Comparison of ENCODE assay signal across 11 cellular contexts in the genomic region with DNA sequence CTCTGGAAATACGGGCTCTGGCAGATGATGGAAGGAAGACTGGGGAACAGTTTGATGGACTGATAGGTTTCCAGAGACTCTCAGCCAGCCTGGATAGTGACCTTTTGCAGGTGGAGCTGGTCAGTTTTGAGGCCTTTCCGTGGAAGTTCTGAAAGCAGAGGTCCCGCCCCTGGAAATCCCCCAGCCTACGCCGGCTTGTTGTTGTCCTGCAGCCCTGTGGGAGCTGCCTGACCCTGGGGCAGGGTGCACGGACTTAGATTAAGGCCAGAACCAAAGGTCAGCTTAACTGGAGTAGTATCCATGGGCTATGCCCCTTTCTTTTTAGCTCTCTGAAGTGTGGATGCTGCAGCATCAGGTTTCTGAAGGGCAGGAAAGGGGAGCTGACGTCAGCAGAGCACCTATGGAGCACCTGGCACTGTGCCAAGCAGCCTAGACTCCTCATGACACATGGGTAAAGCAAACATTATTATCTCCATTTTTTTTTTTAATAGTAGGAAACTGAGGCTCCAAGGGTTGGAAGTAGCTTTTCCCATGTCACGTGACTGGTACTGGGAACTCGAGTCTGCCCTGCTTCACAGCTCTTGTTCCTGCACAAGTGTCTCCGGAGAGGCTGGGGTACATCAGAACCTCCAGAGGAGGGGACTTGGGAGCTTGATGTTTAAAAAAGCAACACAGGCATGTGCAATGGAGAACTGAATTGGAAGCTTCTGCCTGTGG. TPM values are rescaled to one million over a fixed set of nuclear protein-coding genes. Genes with fewer than 3 reads are reported as not detected.
DNase-seq lines count a peak whose midpoint lies in the region; ATAC-seq, FAIRE-seq and TF ChIP-seq lines count a peak whose summit lies in the region.
"Had no signal": no experiment of that assay in that cellular context is flagged by ENCODE, and none has a peak within 500 bp of the region (broad histone marks: within the 10 kb centered on the region; RNA-seq: fewer than 3 reads in every experiment).

No MANE protein-coding gene starts in this region.

- no peak for TF ChIP-seq CTCF in heart right ventricle (IDR thresholded peaks at IDR 0.05)

- DNase-seq in heart right ventricle (peak; percentile 39 to 45), Right ventricle myocardium inferior (ENCODE audit: missing footprints) (no peak), NCI-H2227 treated with DMSO at 0.1 percent for 48 hours (lab: John Stamatoyannopoulos, UW) (peak; percentile 81), dermis blood vessel endothelial cell (peak; percentile 36), urothelium cell line (ENCODE audit: low spot score) (peak; percentile 49)
- DNase-seq: naive B cell, upper lobe of right lung had no signal

- no peaks in the 10 kb centered on the region for H3K27me3 ChIP-seq in heart right ventricle
- H3K27me3 ChIP-seq: upper lobe of right lung had no signal

- H3K36me3 ChIP-seq in heart right ventricle, result no peaks in the 10 kb centered on the region
- H3K36me3 ChIP-seq: upper lobe of right lung had no signal

- peaks cover 10 to 79% (median 43%) of the 10 kb centered on the region in 9 donors for H3K4me1 ChIP-seq in heart right ventricle

- no peak overlapping the region for H3K4me3 ChIP-seq in heart right ventricle
- H3K4me3 ChIP-seq: upper lobe of right lung had no signal

- intact Hi-C loops in heart right ventricle (cut with DNase I), result no loop called here
- intact Hi-C loops in Right ventricle myocardium inferior (cut with DNase I), result no loop called here

- FAIRE-seq in urothelium cell line (lab: Jason Lieb, UNC), result no peak

- peak in 4 of 8 donors; percentile 27 to 51 (median 41) for ATAC-seq in heart right ventricle
- no peak for ATAC-seq in Right ventricle myocardium inferior
- no peak for ATAC-seq in GM18502 (IDR thresholded peaks at IDR 0.05; ENCODE audit: poor library complexity, unreplicated experiment)
- no peak for ATAC-seq in HG03175 (IDR thresholded peaks at IDR 0.05; ENCODE audit: unreplicated experiment)
- ATAC-seq in GM18519 (IDR thresholded peaks at IDR 0.05; ENCODE audit: low FRiP score, unreplicated experiment), result no peak
- ATAC-seq: upper lobe of right lung, WTC11 had no signal

- H3K27ac ChIP-seq in heart right ventricle, result peak overlapping the region in 2 of 10 donors; percentile 21 to 26

- H3K9me3 ChIP-seq in heart right ventricle, result no peaks in the 10 kb centered on the region
- H3K9me3 ChIP-seq: upper lobe of right lung had no signal

- WGBS in heart right ventricle, 2 donors, result 51 to 56% methylated on average over 10 of the region's 10 CpGs

RNA-seq across cellular contexts. Expression of a gene that starts 38.5 kb away (rescaled TPM):
- total RNA-seq in heart right ventricle (10 to 100 TPM; 10.7 to 87.5 (median 18.7) TPM), Right ventricle myocardium inferior (14.3 TPM), dermis blood vessel endothelial cell (26.6 and 29.1 TPM in 2 replicates)
- 10 to 100 TPM; 16.3 to 21.7 TPM for polyA plus RNA-seq in heart right ventricle
